In genomic region chr6:130604869-130605401, GRCh38 we compare ENCODE assay signal across 25 cellular contexts.
"Had no signal": no experiment of that assay in that cellular context is flagged by ENCODE, and none has a peak within 500 bp of the region (broad histone marks: within the 10 kb centered on the region; RNA-seq: fewer than 3 reads in every experiment).

No MANE protein-coding gene starts in this region.

- H3K36me3 Mint-ChIP-seq: activated naive CD4-positive, alpha-beta T cell treated with anti-CD3 and anti-CD28 coated beads, Interleukin-2, amount 50 U/mL, for 24 hours; brain; naive B cell had no signal

- H3K4me3 ChIP-seq: esophagus muscularis mucosa, heart right ventricle, left ventricle myocardium inferior, psoas muscle, spleen, testis, vagina had no signal

- H3K4me1 Mint-ChIP-seq: neural crest cell had no signal

- H3K79me2 ChIP-seq: parathyroid adenoma had no signal

- H3K36me3 ChIP-seq: esophagus muscularis mucosa, heart right ventricle, left ventricle myocardium inferior, spleen, vagina had no signal

- H3K4me1 ChIP-seq: esophagus muscularis mucosa, heart right ventricle, left ventricle myocardium inferior, parathyroid adenoma, psoas muscle, spleen had no signal

- H3K9me3 ChIP-seq: esophagus muscularis mucosa, heart right ventricle, left ventricle myocardium inferior, psoas muscle, spleen, testis, vagina had no signal

- H3K9ac ChIP-seq: parathyroid adenoma had no signal

- H3K27ac Mint-ChIP-seq: activated CD8-positive, alpha-beta T cell treated with anti-CD3 and anti-CD28 coated beads for 36 hours; activated naive CD4-positive, alpha-beta T cell treated with anti-CD3 and anti-CD28 coated beads, Interleukin-2, amount 50 U/mL, for 24 hours; activated T-helper 2 cell treated with anti-CD3 and anti-CD28 coated beads, Interferon-gamma antibody, Interleukin-2, Interleukin-4, amounts not matched to agents 10 μg/mL and 5 μg/mL and 100 μg/mL, durations not matched to agents 14 hours and 24 hours and 36 hours; brain; T-helper 17 cell had no signal

- ATAC-seq: activated CD8-positive, alpha-beta T cell treated with anti-CD3 and anti-CD28 coated beads for 36 hours; activated T-cell treated with anti-CD3 and anti-CD28 coated beads, Interleukin-2, amount 50 U/mL, for 4 hours; heart right ventricle; psoas muscle; stimulated activated naive CD8-positive, alpha-beta T cell treated with anti-CD3 and anti-CD28 coated beads, Interleukin-15, Interleukin-2, amounts not matched to agents 100 U/mL and 50 U/mL, for 24 hours; T-helper 17 cell had no signal

- H3K27ac ChIP-seq: esophagus muscularis mucosa, heart right ventricle, left ventricle myocardium inferior, parathyroid adenoma, psoas muscle, spleen, testis, vagina had no signal

- H3K4me3 Mint-ChIP-seq: activated CD8-positive, alpha-beta T cell treated with anti-CD3 and anti-CD28 coated beads for 36 hours; activated naive CD4-positive, alpha-beta T cell treated with anti-CD3 and anti-CD28 coated beads, Interleukin-2, amount 50 U/mL, for 24 hours; activated T-cell treated with anti-CD3 and anti-CD28 coated beads, Interleukin-2, amount 50 U/mL, for 4 hours; brain; naive B cell; neural crest cell; T-helper 17 cell had no signal

- H3K27me3 Mint-ChIP-seq: activated CD8-positive, alpha-beta T cell treated with anti-CD3 and anti-CD28 coated beads for 36 hours; activated naive CD4-positive, alpha-beta T cell treated with anti-CD3 and anti-CD28 coated beads, Interleukin-2, amount 50 U/mL, for 24 hours; naive B cell; T-helper 17 cell had no signal

- DNase-seq: activated CD4-positive, alpha-beta T cell treated with anti-CD3 and anti-CD28 coated beads, Interleukin-2, amount 50 U/mL, for 1 hour; activated CD4-positive, CD25-positive, alpha-beta regulatory T cell treated with anti-CD3 and anti-CD28 coated beads, Interleukin-2, amount 50 U/mL, for 72 hours; activated CD8-positive, alpha-beta T cell treated with anti-CD3 and anti-CD28 coated beads for 36 hours; activated T-cell treated with anti-CD3 and anti-CD28 coated beads, Interleukin-2, amount 50 U/mL, for 4 hours; aorta; central memory CD4-positive, alpha-beta T cell; foreskin melanocyte; heart right ventricle; left ventricle myocardium inferior; naive B cell; nucleus accumbens; psoas muscle; spleen; stimulated activated naive CD8-positive, alpha-beta T cell treated with anti-CD3 and anti-CD28 coated beads, Interleukin-15, Interleukin-2, amounts not matched to agents 100 U/mL and 50 U/mL, for 24 hours; T-helper 17 cell; T1000; testis; trophoblast cell had no signal

- H3K27me3 ChIP-seq: esophagus muscularis mucosa, heart right ventricle, spleen, testis, vagina had no signal

- H2AFZ ChIP-seq: parathyroid adenoma had no signal
